ENCODE assay signal across 1 cellular context in the genomic region with DNA sequence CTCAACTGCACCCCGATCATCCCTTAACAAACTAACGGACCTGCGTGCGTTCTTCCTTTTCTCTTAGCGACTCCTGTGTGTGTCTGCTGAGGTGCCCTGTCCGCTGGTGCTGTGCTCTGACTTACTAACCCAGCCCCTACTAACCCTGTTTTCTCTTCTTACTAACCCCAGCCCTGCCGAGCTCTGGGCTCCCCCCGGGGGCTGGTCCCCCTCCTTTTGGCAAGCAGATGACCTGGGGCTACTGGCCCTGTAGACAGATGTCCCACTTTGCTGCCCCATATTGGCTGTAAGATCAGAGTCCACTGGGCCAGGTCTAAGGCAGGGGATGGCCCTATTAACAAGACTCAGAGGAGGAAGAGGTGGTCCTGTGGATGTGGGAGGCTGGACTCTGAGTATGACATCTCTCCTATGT.
TF ChIP-seq lines count a peak whose summit lies in the region.

No MANE protein-coding gene starts in this region.

TF ChIP-seq in HepG2, 621 proteins besides CTCF, POLR2A, EP300 and RAD21:
- TF ChIP-seq ISX (CRISPR knock-in tag; conservative IDR thresholded peaks at IDR 0.05): no peak
- TF ChIP-seq, protein P1, sequence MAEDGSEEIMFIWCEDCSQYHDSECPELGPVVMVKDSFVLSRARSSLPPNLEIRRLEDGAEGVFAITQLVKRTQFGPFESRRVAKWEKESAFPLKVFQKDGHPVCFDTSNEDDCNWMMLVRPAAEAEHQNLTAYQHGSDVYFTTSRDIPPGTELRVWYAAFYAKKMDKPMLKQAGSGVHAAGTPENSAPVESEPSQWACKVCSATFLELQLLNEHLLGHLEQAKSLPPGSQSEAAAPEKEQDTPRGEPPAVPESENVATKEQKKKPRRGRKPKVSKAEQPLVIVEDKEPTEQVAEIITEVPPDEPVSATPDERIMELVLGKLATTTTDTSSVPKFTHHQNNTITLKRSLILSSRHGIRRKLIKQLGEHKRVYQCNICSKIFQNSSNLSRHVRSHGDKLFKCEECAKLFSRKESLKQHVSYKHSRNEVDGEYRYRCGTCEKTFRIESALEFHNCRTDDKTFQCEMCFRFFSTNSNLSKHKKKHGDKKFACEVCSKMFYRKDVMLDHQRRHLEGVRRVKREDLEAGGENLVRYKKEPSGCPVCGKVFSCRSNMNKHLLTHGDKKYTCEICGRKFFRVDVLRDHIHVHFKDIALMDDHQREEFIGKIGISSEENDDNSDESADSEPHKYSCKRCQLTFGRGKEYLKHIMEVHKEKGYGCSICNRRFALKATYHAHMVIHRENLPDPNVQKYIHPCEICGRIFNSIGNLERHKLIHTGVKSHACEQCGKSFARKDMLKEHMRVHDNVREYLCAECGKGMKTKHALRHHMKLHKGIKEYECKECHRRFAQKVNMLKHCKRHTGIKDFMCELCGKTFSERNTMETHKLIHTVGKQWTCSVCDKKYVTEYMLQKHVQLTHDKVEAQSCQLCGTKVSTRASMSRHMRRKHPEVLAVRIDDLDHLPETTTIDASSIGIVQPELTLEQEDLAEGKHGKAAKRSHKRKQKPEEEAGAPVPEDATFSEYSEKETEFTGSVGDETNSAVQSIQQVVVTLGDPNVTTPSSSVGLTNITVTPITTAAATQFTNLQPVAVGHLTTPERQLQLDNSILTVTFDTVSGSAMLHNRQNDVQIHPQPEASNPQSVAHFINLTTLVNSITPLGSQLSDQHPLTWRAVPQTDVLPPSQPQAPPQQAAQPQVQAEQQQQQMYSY (CRISPR knock-in tag; IDR thresholded peaks at IDR 0.05): no peak
- no peak for TF ChIP-seq KMT2A (CRISPR knock-in tag; IDR thresholded peaks at IDR 0.05)
- TF ChIP-seq ZNF441 (CRISPR knock-in tag; IDR thresholded peaks at IDR 0.05; ENCODE audit: borderline replicate concordance): no peak
- TF ChIP-seq, protein P2, sequence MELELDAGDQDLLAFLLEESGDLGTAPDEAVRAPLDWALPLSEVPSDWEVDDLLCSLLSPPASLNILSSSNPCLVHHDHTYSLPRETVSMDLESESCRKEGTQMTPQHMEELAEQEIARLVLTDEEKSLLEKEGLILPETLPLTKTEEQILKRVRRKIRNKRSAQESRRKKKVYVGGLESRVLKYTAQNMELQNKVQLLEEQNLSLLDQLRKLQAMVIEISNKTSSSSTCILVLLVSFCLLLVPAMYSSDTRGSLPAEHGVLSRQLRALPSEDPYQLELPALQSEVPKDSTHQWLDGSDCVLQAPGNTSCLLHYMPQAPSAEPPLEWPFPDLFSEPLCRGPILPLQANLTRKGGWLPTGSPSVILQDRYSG (CRISPR knock-in tag; IDR thresholded peaks at IDR 0.05): no peak
- TF ChIP-seq ZNF703 (CRISPR knock-in tag; IDR thresholded peaks at IDR 0.05; ENCODE audit: borderline replicate concordance): no peak
- TF ChIP-seq, protein P3, sequence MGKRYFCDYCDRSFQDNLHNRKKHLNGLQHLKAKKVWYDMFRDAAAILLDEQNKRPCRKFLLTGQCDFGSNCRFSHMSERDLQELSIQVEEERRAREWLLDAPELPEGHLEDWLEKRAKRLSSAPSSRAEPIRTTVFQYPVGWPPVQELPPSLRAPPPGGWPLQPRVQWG (CRISPR knock-in tag; IDR thresholded peaks at IDR 0.05; ENCODE audit: borderline replicate concordance, low read depth): no peak
- TF ChIP-seq ZNF550 (CRISPR knock-in tag; IDR thresholded peaks at IDR 0.05; ENCODE audit: borderline replicate concordance): no peak
- TF ChIP-seq ZNF382 (CRISPR knock-in tag; IDR thresholded peaks at IDR 0.05; ENCODE audit: borderline replicate concordance): no peak
- TF ChIP-seq, protein P4, sequence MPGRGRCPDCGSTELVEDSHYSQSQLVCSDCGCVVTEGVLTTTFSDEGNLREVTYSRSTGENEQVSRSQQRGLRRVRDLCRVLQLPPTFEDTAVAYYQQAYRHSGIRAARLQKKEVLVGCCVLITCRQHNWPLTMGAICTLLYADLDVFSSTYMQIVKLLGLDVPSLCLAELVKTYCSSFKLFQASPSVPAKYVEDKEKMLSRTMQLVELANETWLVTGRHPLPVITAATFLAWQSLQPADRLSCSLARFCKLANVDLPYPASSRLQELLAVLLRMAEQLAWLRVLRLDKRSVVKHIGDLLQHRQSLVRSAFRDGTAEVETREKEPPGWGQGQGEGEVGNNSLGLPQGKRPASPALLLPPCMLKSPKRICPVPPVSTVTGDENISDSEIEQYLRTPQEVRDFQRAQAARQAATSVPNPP (CRISPR knock-in tag; IDR thresholded peaks at IDR 0.05): no peak
- no peak for TF ChIP-seq GABPA (IDR thresholded peaks at IDR 0.05; ENCODE audit: low read depth, low read length)
- TF ChIP-seq GABPA (CRISPR knock-in tag; IDR thresholded peaks at IDR 0.05; ENCODE audit: low read depth): no peak
- TF ChIP-seq CHD4 (IDR thresholded peaks at IDR 0.05; ENCODE audit: borderline replicate concordance, low read length): no peak
